29 cellular contexts compared by ENCODE assay signal in genomic region chr17:72952641-72953313, GRCh38.
DNase-seq lines count a peak whose midpoint lies in the region; ATAC-seq, FAIRE-seq and TF ChIP-seq lines count a peak whose summit lies in the region.
"Had no signal": no experiment of that assay in that cellular context is flagged by ENCODE, and none has a peak within 500 bp of the region (broad histone marks: within the 10 kb centered on the region; RNA-seq: fewer than 3 reads in every experiment).

No MANE protein-coding gene starts in this region.

- TF ChIP-seq CTCF in HEK293 (tag by site-specific recombination; IDR thresholded peaks at IDR 0.05) (no peak), WERI-Rb-1 (IDR thresholded peaks at IDR 0.05; ENCODE audit: low read depth, low read length) (no peak), lower lobe of right lung (IDR thresholded peaks at IDR 0.05) (no peak)

- H3K27ac ChIP-seq in HEK293 (ENCODE audit: extremely low read depth, low read depth, low read length) (no peak overlapping the region), WERI-Rb-1 (peak overlapping the region; percentile 93), lower lobe of right lung (no peak overlapping the region)
- H3K27ac ChIP-seq: BLaER1 treated with 17β-estradiol and CSF1 and Interleukin-3, amounts not matched to agents 10 nM and 100 nM; heart right ventricle; ovary; skin epidermis had no signal

- no peaks in the 10 kb centered on the region for H3K27me3 ChIP-seq in WERI-Rb-1 (ENCODE audit: insufficient read depth, low read depth, severe bottlenecking)
- no peaks in the 10 kb centered on the region for H3K27me3 ChIP-seq in lower lobe of right lung (ENCODE audit: low read depth)
- H3K27me3 ChIP-seq: BLaER1 treated with 17β-estradiol and CSF1 and Interleukin-3, amounts not matched to agents 10 nM and 100 nM; heart right ventricle; ovary had no signal

- peak; percentile 78 for DNase-seq in DMS 273 (lab: John Stamatoyannopoulos, UW; ENCODE audit: unreplicated experiment)
- DNase-seq in WERI-Rb-1, result peak; percentile 97
- DNase-seq in iris pigment epithelial cell (ENCODE audit: low read depth), result peak; percentile 12
- no peak for DNase-seq in GM12891 (ENCODE audit: insufficient read length, low spot score)
- no peak for DNase-seq in lower lobe of right lung
- DNase-seq: activated CD4-positive, alpha-beta memory T cell treated with anti-CD3 and anti-CD28 coated beads, Interleukin-2, amount 10 ng/mL, durations not matched to agents 7 days and 5 days; activated CD4-positive, CD25-positive, alpha-beta regulatory T cell treated with anti-CD3 and anti-CD28 coated beads, Interleukin-2, amount 50 U/mL, for 72 hours; activated naive CD4-positive, alpha-beta T cell treated with anti-CD3 and anti-CD28 coated beads, Interleukin-2, amount 10 ng/mL, durations not matched to agents 7 days and 5 days; DMS79; GDM1; heart right ventricle; left cardiac atrium; NCI-H1048; NCI-H2107; NCI-H510A treated with DMSO at 0.1 percent for 48 hours; ovary; SK-N-SH; substantia nigra had no signal

- no peak for FAIRE-seq in GM12891 (lab: Jason Lieb, UNC)
- FAIRE-seq: endothelial cell of umbilical vein, frontal cortex had no signal

- CTCF ChIA-PET in HEK293 (lab: Yijun Ruan, JAX), result interaction anchor here (0.6 to 1.0 kb wide), 3 partner anchors 13 to 86 kb away, joined by 3 to 7 read pairs (median 7); no protein-coding TSS in a partner anchor

- TF ChIP-seq POLR2A in GM12891 (IDR thresholded peaks at IDR 0.05; ENCODE audit: low read depth, low read length), result no peak

- intact Hi-C loops in lower lobe of right lung (cut with DNase I), result no loop called here

- no peak overlapping the region for H3K4me3 ChIP-seq in HEK293 (ENCODE audit: low read depth, low read length)
- peak overlapping the region; percentile 24; the same call in 1 of the 2 replicates for H3K4me3 ChIP-seq in WERI-Rb-1 (ENCODE audit: low read depth, low read length)
- H3K4me3 ChIP-seq in lower lobe of right lung, result no peak overlapping the region
- H3K4me3 ChIP-seq: BLaER1 treated with 17β-estradiol and CSF1 and Interleukin-3, amounts not matched to agents 10 nM and 100 nM; HAP-1; heart right ventricle; ovary; skin epidermis had no signal

- ATAC-seq in GM21723 (IDR thresholded peaks at IDR 0.05; ENCODE audit: unreplicated experiment), result no peak
- no peak for ATAC-seq in lower lobe of right lung
- no peak for ATAC-seq in GM18861 (IDR thresholded peaks at IDR 0.05; ENCODE audit: unreplicated experiment)
- ATAC-seq: activated T-helper 17 cell treated with anti-CD3 and anti-CD28 coated beads, Interleukin-2, amount 50 U/mL, for 72 hours; heart right ventricle; Right ventricle myocardium inferior; stimulated activated memory B cell treated with anti-CD40 and anti-IgM and Interleukin-4, amounts not matched to agents 10 μg/mL and 1 μg/mL and 100 μg/mL, for 72 hours had no signal

- H3K4me1 ChIP-seq in HEK293 (ENCODE audit: control insufficient read depth, insufficient read depth, low read length), result peaks cover 6% of the 10 kb centered on the region
- no peaks in the 10 kb centered on the region for H3K4me1 ChIP-seq in lower lobe of right lung
- H3K4me1 ChIP-seq: BLaER1 treated with 17β-estradiol and CSF1 and Interleukin-3, amounts not matched to agents 10 nM and 100 nM; HAP-1; heart right ventricle had no signal

- H3K36me3 ChIP-seq in HEK293 (ENCODE audit: control insufficient read depth in 2 of 2, insufficient read depth in 1 of 2, low read length in 2 of 2) (no peaks in the 10 kb centered on the region), WERI-Rb-1 (no peaks in the 10 kb centered on the region), lower lobe of right lung (no peaks in the 10 kb centered on the region)
- H3K36me3 ChIP-seq: HAP-1, heart right ventricle, ovary had no signal

- POLR2A ChIA-PET in HEK293 (lab: Yijun Ruan, JAX), result no interaction called here

- no peaks in the 10 kb centered on the region for H3K9me3 ChIP-seq in HEK293 (ENCODE audit: control insufficient read depth, insufficient read depth, low read depth, low read length)
- H3K9me3 ChIP-seq in WERI-Rb-1 (ENCODE audit: severe bottlenecking), result no peaks in the 10 kb centered on the region
- no peaks in the 10 kb centered on the region for H3K9me3 ChIP-seq in lower lobe of right lung
- H3K9me3 ChIP-seq: HAP-1, heart right ventricle, ovary, SK-N-SH had no signal

TF ChIP-seq in HEK293, 187 proteins besides CTCF, POLR2A, EP300 and RAD21:
- TF ChIP-seq EGR2 (tag by site-specific recombination; IDR thresholded peaks at IDR 0.05; ENCODE audit: low read depth) (peak; percentile 89), ZNF155 (tag by site-specific recombination; IDR thresholded peaks at IDR 0.05) (no peak), ZFHX2 (tag by site-specific recombination; conservative IDR thresholded peaks at IDR 0.05) (peak; percentile 92), GLIS1 (tag by site-specific recombination; IDR thresholded peaks at IDR 0.05) (peak; percentile 68), ZNF596 (tag by site-specific recombination; IDR thresholded peaks at IDR 0.05) (no peak), KLF1 (tag by site-specific recombination; IDR thresholded peaks at IDR 0.05) (peak; percentile 34; the same call in 1 of the 2 replicates)
- TF ChIP-seq, protein P1, sequence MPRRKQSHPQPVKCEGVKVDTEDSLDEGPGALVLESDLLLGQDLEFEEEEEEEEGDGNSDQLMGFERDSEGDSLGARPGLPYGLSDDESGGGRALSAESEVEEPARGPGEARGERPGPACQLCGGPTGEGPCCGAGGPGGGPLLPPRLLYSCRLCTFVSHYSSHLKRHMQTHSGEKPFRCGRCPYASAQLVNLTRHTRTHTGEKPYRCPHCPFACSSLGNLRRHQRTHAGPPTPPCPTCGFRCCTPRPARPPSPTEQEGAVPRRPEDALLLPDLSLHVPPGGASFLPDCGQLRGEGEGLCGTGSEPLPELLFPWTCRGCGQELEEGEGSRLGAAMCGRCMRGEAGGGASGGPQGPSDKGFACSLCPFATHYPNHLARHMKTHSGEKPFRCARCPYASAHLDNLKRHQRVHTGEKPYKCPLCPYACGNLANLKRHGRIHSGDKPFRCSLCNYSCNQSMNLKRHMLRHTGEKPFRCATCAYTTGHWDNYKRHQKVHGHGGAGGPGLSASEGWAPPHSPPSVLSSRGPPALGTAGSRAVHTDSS (tag by site-specific recombination; IDR thresholded peaks at IDR 0.05), result no peak
TF ChIP-seq in HEK293: peak in this region for 4.

TF ChIP-seq in GM12891, 5 proteins besides CTCF, POLR2A, EP300 and RAD21:
- no peak for TF ChIP-seq PAX5 (IDR thresholded peaks at IDR 0.05; ENCODE audit: insufficient read depth, low read length, severe bottlenecking)
- no peak for TF ChIP-seq TAF1 (IDR thresholded peaks at IDR 0.05; ENCODE audit: low read depth, low read length)
- TF ChIP-seq POLR2AphosphoS5 (IDR thresholded peaks at IDR 0.05; ENCODE audit: low read depth, low read length), result no peak
- TF ChIP-seq POU2F2 (IDR thresholded peaks at IDR 0.05; ENCODE audit: low read depth, low read length), result no peak
- TF ChIP-seq SPI1 (IDR thresholded peaks at IDR 0.05; ENCODE audit: low read depth, low read length), result no peak

Comparison
In these comparisons a context has a peak if more than half of its experiments do, and no peak if none do; other contexts are left out.
1. DNase-seq: peak in DMS 273 (single experiment), WERI-Rb-1 (single experiment) and iris pigment epithelial cell (single experiment); none in GM12891 (single experiment) and lower lobe of right lung (single experiment).